26 cellular contexts compared by ENCODE assay signal in genomic region chr2:128432423-128432822, GRCh38.
"Had no signal": no experiment of that assay in that cellular context is flagged by ENCODE, and none has a peak within 500 bp of the region (broad histone marks: within the 10 kb centered on the region; RNA-seq: fewer than 3 reads in every experiment).

No MANE protein-coding gene starts in this region.

- H3K27me3 ChIP-seq: neural progenitor cell, ovary, sigmoid colon, suprapubic skin, testis, tibial artery, transverse colon, upper lobe of right lung, uterus had no signal

- H3K79me2 ChIP-seq: parathyroid adenoma had no signal

- H2AFZ ChIP-seq: neural progenitor cell, parathyroid adenoma had no signal

- FAIRE-seq: small intestine had no signal

- ATAC-seq: naive thymus-derived CD4-positive, alpha-beta T cell; natural killer cell; psoas muscle; right cardiac atrium; stimulated activated memory B cell treated with anti-CD40 and anti-IgM and Interleukin-4, amounts not matched to agents 10 μg/mL and 1 μg/mL and 100 μg/mL, for 72 hours; stimulated activated naive CD8-positive, alpha-beta T cell treated with anti-CD3 and anti-CD28 coated beads, Interleukin-15, amount 100 ng/mL, for 72 hours; stimulated activated naive CD8-positive, alpha-beta T cell treated with anti-CD3 and anti-CD28 coated beads, Interleukin-15, Interleukin-2, amounts not matched to agents 100 U/mL and 50 U/mL, for 24 hours; upper lobe of right lung had no signal

- DNase-seq: naive thymus-derived CD4-positive, alpha-beta T cell; natural killer cell; occipital lobe; posterior cingulate gyrus; psoas muscle; right cardiac atrium; small intestine; stimulated activated CD4-positive, alpha-beta T cell treated with anti-CD3 and anti-CD28 coated beads, Interleukin-15, amount 100 ng/mL, for 24 hours; stimulated activated CD4-positive, alpha-beta T cell treated with anti-CD3 and anti-CD28 coated beads, Interleukin-4, amount 100 ng/mL, for 1 hour; stimulated activated CD4-positive, alpha-beta T cell treated with anti-CD3 and anti-CD28 coated beads, Interleukin-4, amount 100 ng/mL, for 4 hours; stimulated activated CD8-positive, alpha-beta memory T cell treated with anti-CD3 and anti-CD28 coated beads, Interleukin-4, amount 100 ng/mL, for 48 hours; stimulated activated naive CD4-positive, alpha-beta T cell; stimulated activated naive CD8-positive, alpha-beta T cell treated with anti-CD3 and anti-CD28 coated beads, Interleukin-15, amount 100 ng/mL, for 72 hours; stimulated activated naive CD8-positive, alpha-beta T cell treated with anti-CD3 and anti-CD28 coated beads, Interleukin-15, Interleukin-2, amounts not matched to agents 100 U/mL and 50 U/mL, for 24 hours; substantia nigra; testis; tibial artery; transverse colon; uterus had no signal

- H3K4me3 ChIP-seq: neural progenitor cell, ovary, psoas muscle, sigmoid colon, suprapubic skin, testis, tibial artery, transverse colon, upper lobe of right lung, uterus had no signal

- H3K27ac ChIP-seq: neural progenitor cell, ovary, parathyroid adenoma, psoas muscle, sigmoid colon, suprapubic skin, testis, tibial artery, transverse colon, upper lobe of right lung, uterus had no signal

- H3K9ac ChIP-seq: neural progenitor cell, parathyroid adenoma had no signal

- H3K4me2 ChIP-seq: neural progenitor cell had no signal

- H3K4me1 ChIP-seq: parathyroid adenoma, psoas muscle, sigmoid colon, testis, tibial artery, transverse colon, upper lobe of right lung, uterus had no signal

- H3K36me3 ChIP-seq: neural progenitor cell, ovary, sigmoid colon, suprapubic skin, tibial artery, transverse colon, upper lobe of right lung, uterus had no signal

- H3K9me3 ChIP-seq: ovary, suprapubic skin, testis, upper lobe of right lung had no signal
